In genomic region chr4:30808266-30808665, GRCh38 we compare ENCODE assay signal across 30 cellular contexts.
"Had no signal": no experiment of that assay in that cellular context is flagged by ENCODE, and none has a peak within 500 bp of the region (broad histone marks: within the 10 kb centered on the region; RNA-seq: fewer than 3 reads in every experiment).

No MANE protein-coding gene starts in this region.

- DNase-seq: activated CD4-positive, alpha-beta memory T cell treated with anti-CD3 and anti-CD28 coated beads, Interleukin-2, amount 10 ng/mL, durations not matched to agents 7 days and 5 days; activated CD4-positive, alpha-beta T cell treated with anti-CD3 and anti-CD28 coated beads for 1 hour; activated CD4-positive, alpha-beta T cell treated with anti-CD3 and anti-CD28 coated beads for 48 hours; activated CD4-positive, CD25-positive, alpha-beta regulatory T cell; activated CD8-positive, alpha-beta memory T cell treated with anti-CD3 and anti-CD28 coated beads for 24 hours; activated CD8-positive, alpha-beta memory T cell treated with anti-CD3 and anti-CD28 coated beads, Interleukin-2, amount 10 ng/mL, durations not matched to agents 7 days and 5 days; activated CD8-positive, alpha-beta memory T cell treated with anti-CD3 and anti-CD28 coated beads, Interleukin-2, amount 50 U/mL, for 48 hours; activated effector memory CD4-positive, alpha-beta T cell treated with Interleukin-2 at 50 U/mL for 16 hours; activated naive CD4-positive, alpha-beta T cell treated with anti-CD3 and anti-CD28 coated beads, Interleukin-2, amount 10 ng/mL, durations not matched to agents 7 days and 5 days; activated naive CD8-positive, alpha-beta T cell treated with anti-CD3 and anti-CD28 coated beads, Interleukin-2, amount 50 U/mL, for 24 hours; activated T-cell treated with anti-CD3 and anti-CD28 coated beads, Interleukin-2, amount 50 U/mL, for 48 hours; anterior cingulate cortex; Karpas-422; KBM-7; NCI-H1105; NCI-H1417 treated with DMSO at 0.1 percent for 48 hours; NCI-H187 treated with DMSO at 0.1 percent for 48 hours; NCI-H2081; NCI-H2171 treated with DMSO at 0.1 percent for 48 hours; NCI-H2227 treated with DMSO at 0.1 percent for 48 hours; NCI-H524 treated with DMSO at 0.1 percent for 48 hours; PC-9; Right ventricle myocardium superior; SW 1271; T-helper 1 cell; T1000; WERI-Rb-1 had no signal

- H3K36me3 Mint-ChIP-seq: activated CD8-positive, alpha-beta memory T cell treated with anti-CD3 and anti-CD28 coated beads, Interleukin-2, amount 10 ng/mL, durations not matched to agents 7 days and 5 days; activated naive CD4-positive, alpha-beta T cell treated with anti-CD3 and anti-CD28 coated beads, Interleukin-2, amount 10 ng/mL, durations not matched to agents 7 days and 5 days; activated naive CD8-positive, alpha-beta T cell; IgD-negative memory B cell had no signal

- H3K4me1 Mint-ChIP-seq: activated CD4-positive, alpha-beta memory T cell treated with anti-CD3 and anti-CD28 coated beads, Interleukin-2, amount 10 ng/mL, durations not matched to agents 7 days and 5 days; activated CD8-positive, alpha-beta memory T cell treated with anti-CD3 and anti-CD28 coated beads, Interleukin-2, amount 10 ng/mL, durations not matched to agents 7 days and 5 days; activated naive CD4-positive, alpha-beta T cell treated with anti-CD3 and anti-CD28 coated beads, Interleukin-2, amount 10 ng/mL, durations not matched to agents 7 days and 5 days; activated naive CD8-positive, alpha-beta T cell treated with anti-CD3 and anti-CD28 coated beads, Interleukin-2, amount 50 U/mL, for 24 hours; IgD-negative memory B cell had no signal

- H3K4me3 ChIP-seq: PC-9 had no signal

- H3K4me2 ChIP-seq: PC-9 had no signal

- ATAC-seq: activated CD8-positive, alpha-beta memory T cell treated with anti-CD3 and anti-CD28 coated beads, Interleukin-2, amount 10 ng/mL, durations not matched to agents 7 days and 5 days; activated naive CD8-positive, alpha-beta T cell treated with anti-CD3 and anti-CD28 coated beads, Interleukin-2, amount 50 U/mL, for 24 hours had no signal

- H3K4me3 Mint-ChIP-seq: activated CD4-positive, alpha-beta memory T cell treated with anti-CD3 and anti-CD28 coated beads, Interleukin-2, amount 10 ng/mL, durations not matched to agents 7 days and 5 days; activated CD8-positive, alpha-beta memory T cell treated with anti-CD3 and anti-CD28 coated beads, Interleukin-2, amount 10 ng/mL, durations not matched to agents 7 days and 5 days; activated naive CD4-positive, alpha-beta T cell treated with anti-CD3 and anti-CD28 coated beads, Interleukin-2, amount 10 ng/mL, durations not matched to agents 7 days and 5 days; activated naive CD8-positive, alpha-beta T cell; activated naive CD8-positive, alpha-beta T cell treated with anti-CD3 and anti-CD28 coated beads, Interleukin-2, amount 50 U/mL, for 24 hours; IgD-negative memory B cell had no signal

- H2AFZ ChIP-seq: PC-9 had no signal

- H3K36me3 ChIP-seq: WERI-Rb-1 had no signal

- H3K27ac ChIP-seq: PC-9, WERI-Rb-1 had no signal

- H3K27ac Mint-ChIP-seq: activated CD4-positive, alpha-beta memory T cell treated with anti-CD3 and anti-CD28 coated beads, Interleukin-2, amount 10 ng/mL, durations not matched to agents 7 days and 5 days; activated CD8-positive, alpha-beta memory T cell treated with anti-CD3 and anti-CD28 coated beads, Interleukin-2, amount 10 ng/mL, durations not matched to agents 7 days and 5 days; activated naive CD4-positive, alpha-beta T cell treated with anti-CD3 and anti-CD28 coated beads, Interleukin-2, amount 10 ng/mL, durations not matched to agents 7 days and 5 days; activated naive CD8-positive, alpha-beta T cell; activated naive CD8-positive, alpha-beta T cell treated with anti-CD3 and anti-CD28 coated beads, Interleukin-2, amount 50 U/mL, for 24 hours; brain; IgD-negative memory B cell had no signal

- H3K27me3 Mint-ChIP-seq: activated CD4-positive, alpha-beta memory T cell treated with anti-CD3 and anti-CD28 coated beads, Interleukin-2, amount 10 ng/mL, durations not matched to agents 7 days and 5 days; activated CD8-positive, alpha-beta memory T cell treated with anti-CD3 and anti-CD28 coated beads, Interleukin-2, amount 10 ng/mL, durations not matched to agents 7 days and 5 days; activated naive CD4-positive, alpha-beta T cell treated with anti-CD3 and anti-CD28 coated beads, Interleukin-2, amount 10 ng/mL, durations not matched to agents 7 days and 5 days; activated naive CD8-positive, alpha-beta T cell; activated naive CD8-positive, alpha-beta T cell treated with anti-CD3 and anti-CD28 coated beads, Interleukin-2, amount 50 U/mL, for 24 hours; IgD-negative memory B cell had no signal
